Comparison of ENCODE assay signal across 13 cellular contexts in the genomic region with DNA sequence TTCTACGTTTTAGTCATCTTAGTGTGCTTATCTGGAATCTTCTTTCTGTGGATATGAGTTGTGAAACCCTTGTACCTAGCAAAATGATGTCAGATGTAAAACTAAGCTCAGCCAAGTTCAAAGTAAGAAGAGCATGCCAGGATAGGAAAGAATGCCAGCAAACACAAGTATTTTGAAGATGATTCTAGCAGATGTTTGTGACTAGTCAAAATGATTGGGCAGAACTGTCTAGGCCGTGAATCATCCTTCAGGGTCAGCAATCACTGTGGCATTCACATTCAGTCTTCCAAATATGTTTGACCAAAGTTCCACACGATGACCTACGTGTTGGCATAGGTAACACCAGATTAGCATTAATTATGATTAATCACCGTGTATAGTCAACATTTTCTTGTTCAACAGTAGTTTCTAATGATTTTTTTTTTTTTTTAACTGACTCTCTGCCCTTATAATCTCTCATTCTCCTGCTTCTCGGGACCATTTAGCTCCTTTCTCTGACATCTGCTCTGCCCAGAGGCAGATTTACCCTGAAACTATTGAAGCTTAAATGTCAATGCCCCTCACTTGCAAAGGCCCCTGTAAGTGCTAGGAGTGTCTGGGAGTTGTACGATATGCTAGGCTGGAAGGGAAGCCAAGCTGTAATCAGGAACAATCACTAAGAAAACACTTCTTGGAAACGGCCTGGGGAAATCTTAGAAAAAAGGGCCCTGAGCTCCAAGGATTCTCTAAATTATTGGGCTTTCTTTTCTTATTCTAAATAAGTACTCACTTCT. TPM values are rescaled to one million over a fixed set of nuclear protein-coding genes. Genes with fewer than 3 reads are reported as not detected.
A peak's percentile ranks its signal among the peaks of the same experiment; 100 is the strongest.
DNase-seq lines count a peak whose midpoint lies in the region; ATAC-seq and TF ChIP-seq lines count a peak whose summit lies in the region.
"Had no signal": no experiment of that assay in that cellular context is flagged by ENCODE, and none has a peak within 500 bp of the region (broad histone marks: within the 10 kb centered on the region; RNA-seq: fewer than 3 reads in every experiment).

No MANE protein-coding gene starts in this region.

- peak overlapping the region in 2 of 3 experiments; percentile 40 to 74 for H3K4me3 Mint-ChIP-seq in nephron
- H3K4me3 Mint-ChIP-seq: activated CD4-positive, alpha-beta T cell treated with anti-CD3 and anti-CD28 coated beads, Interleukin-2, amount 10 ng/mL, durations not matched to agents 7 days and 5 days had no signal

- intact Hi-C loops in PC-3 (cut with micrococcal nuclease), result no loop called here

- H3K36me3 Mint-ChIP-seq in nephron (ENCODE audit: low read depth), result no peaks in the 10 kb centered on the region

- no peaks in the 10 kb centered on the region for H3K9me3 ChIP-seq in PC-3 (ENCODE audit: low read length)
- H3K9me3 ChIP-seq: heart right ventricle had no signal

- CTCF ChIA-PET in PC-3 (lab: Charles Lee), result interaction anchor here (0.7 to 1.0 kb wide), 2 partner anchors 21 to 23 kb away, joined by 3 to 4 read pairs; no protein-coding TSS in a partner anchor

- H3K79me2 ChIP-seq in PC-3 (ENCODE audit: low read length), result peaks cover 21% of the 10 kb centered on the region

- H3K36me3 ChIP-seq in PC-3 (ENCODE audit: low read depth, low read length), result no peaks in the 10 kb centered on the region
- H3K36me3 ChIP-seq: heart right ventricle had no signal

- H2AFZ ChIP-seq in PC-3 (ENCODE audit: low read length), result peak overlapping the region; percentile 49

- H3K27me3 Mint-ChIP-seq in nephron (ENCODE audit: low read depth), result no peaks in the 10 kb centered on the region

- H3K27me3 ChIP-seq in PC-3 (ENCODE audit: low read length), result no peaks in the 10 kb centered on the region

- H3K9me2 ChIP-seq in PC-3 (replicated peaks; ENCODE audit: low read length), result no peaks in the 10 kb centered on the region

- TF ChIP-seq CTCF in AG09309 (IDR thresholded peaks at IDR 0.05; ENCODE audit: control insufficient read depth, insufficient read depth, low read depth, low read length, missing control alignments) (no peak), PC-3 (conservative IDR thresholded peaks at IDR 0.05; ENCODE audit: low read depth, low read length) (no peak), nephron (IDR thresholded peaks at IDR 0.05; ENCODE audit: unreplicated experiment in 3 of 3) (no peak)

- H3K4me1 Mint-ChIP-seq in nephron, result peaks cover 50% of the 10 kb centered on the region

- H3K9ac ChIP-seq in PC-3 (ENCODE audit: low read length), result peak overlapping the region; percentile 4; the same call in 1 of the 2 replicates

- no peaks in the 10 kb centered on the region for H4K20me1 ChIP-seq in PC-3 (ENCODE audit: low read length)

- H3K4me2 ChIP-seq in PC-3 (ENCODE audit: low read length), result peak overlapping the region; percentile 97

- ATAC-seq in PC-3, result peak; percentile 29
- ATAC-seq in GM18873 (IDR thresholded peaks at IDR 0.05; ENCODE audit: low FRiP score, unreplicated experiment), result no peak

- H3K27ac ChIP-seq in PC-3 (ENCODE audit: low read length), result peak overlapping the region; percentile 89
- H3K27ac ChIP-seq in caudate nucleus (ENCODE audit: low read depth, low read length), result no peak overlapping the region

- H3K9me3 Mint-ChIP-seq in nephron, result no peaks in the 10 kb centered on the region
- H3K9me3 Mint-ChIP-seq: activated CD4-positive, alpha-beta T cell treated with anti-CD3 and anti-CD28 coated beads, Interleukin-2, amount 10 ng/mL, durations not matched to agents 7 days and 5 days had no signal

- no TSS peak for BruUV-seq in PC-3 (replicated peaks; lab: Mats Ljungman, UMichigan)

- peaks cover 64% of the 10 kb centered on the region for H3K4me1 ChIP-seq in PC-3 (ENCODE audit: insufficient read depth, low read length)

- POLR2A ChIA-PET in PC-3 (lab: Charles Lee; ENCODE audit: unreplicated experiment), result no interaction called here

- H3K4me3 ChIP-seq in AG09309 (ENCODE audit: control insufficient read depth, low read depth, low read length), result no peak overlapping the region
- H3K4me3 ChIP-seq in PC-3 (ENCODE audit: low read length), result peak overlapping the region; percentile 11; the same call in 1 of the 2 replicates
- H3K4me3 ChIP-seq: heart right ventricle had no signal

- DNase-seq in AG09309 (ENCODE audit: low read depth) (peak; percentile 90), PC-3 (peak; percentile 93), fibroblast of gingiva (ENCODE audit: low read depth) (peak; percentile 96), GM19240 (ENCODE audit: insufficient read length, low spot score) (no peak), caudate nucleus (lab: John Stamatoyannopoulos, UW) (no peak), KG1 (lab: John Stamatoyannopoulos, UW) (no peak)
- DNase-seq: activated CD4-positive, alpha-beta T cell treated with anti-CD3 and anti-CD28 coated beads, Interleukin-2, amount 10 ng/mL, durations not matched to agents 7 days and 5 days; amygdala; C1 segment of cervical spinal cord; heart right ventricle; NCI-H1092 treated with DMSO at 0.1 percent for 48 hours had no signal

- H3K27ac Mint-ChIP-seq in nephron, result peak overlapping the region; percentile 84 to 93 (median 88)
- H3K27ac Mint-ChIP-seq: activated CD4-positive, alpha-beta T cell treated with anti-CD3 and anti-CD28 coated beads, Interleukin-2, amount 10 ng/mL, durations not matched to agents 7 days and 5 days had no signal

- peaks cover 18% of the 10 kb centered on the region for H3F3A ChIP-seq in PC-3 (ENCODE audit: low read length, unreplicated experiment)

RNA-seq across cellular contexts. Expression of gene PLOD2, which starts 5.7 kb away (rescaled TPM):
- 76.1 and 84.8 TPM in 2 replicates for total RNA-seq in PC-3 (2014; rRNA removed)

Comparison
In these comparisons a context has a peak if more than half of its experiments do, and no peak if none do; other contexts are left out.
1. DNase-seq: peak in AG09309 (single experiment), PC-3 (single experiment) and fibroblast of gingiva (single experiment); none in GM19240 (single experiment), caudate nucleus (0 of 61) and KG1 (single experiment).